In genomic region chr19:14505488-14506239, GRCh38 we compare ENCODE assay signal across 8 cellular contexts. TPM values are rescaled to one million over a fixed set of nuclear protein-coding genes. Genes with fewer than 3 reads are reported as not detected.
DNase-seq lines count a peak whose midpoint lies in the region; TF ChIP-seq lines count a peak whose summit lies in the region.

No MANE protein-coding gene starts in this region.

- peaks cover 34 to 73% (median 46%) of the 10 kb centered on the region in 4 donors for H3K4me1 Mint-ChIP-seq in CD4-positive, alpha-beta memory T cell

- TF ChIP-seq CTCF in ascending aorta (IDR thresholded peaks at IDR 0.05): peak in 2 of 3 experiments; percentile 31 to 43

- peak overlapping the region; percentile 90 to 99 (median 97) for H3K27ac Mint-ChIP-seq in CD4-positive, alpha-beta memory T cell

- intact Hi-C loops in CD4-positive, alpha-beta memory T cell (cut with micrococcal nuclease): loop anchor here (1.0 kb wide), 3 partner anchors 9 to 51 kb away; partner anchors contain the start of gene GIPC1
- intact Hi-C loops in ascending aorta (cut with DNase I): no loop called here

- H3K4me3 ChIP-seq in CD4-positive, alpha-beta memory T cell (ENCODE audit: low read length in 2 of 2): no peak overlapping the region
- H3K4me3 ChIP-seq in ascending aorta: no peak overlapping the region

- peaks cover 0 to 7% (median 0%) of the 10 kb centered on the region in 8 donors for H3K9me3 Mint-ChIP-seq in CD4-positive, alpha-beta memory T cell

- no peaks in the 10 kb centered on the region for H3K27me3 Mint-ChIP-seq in CD4-positive, alpha-beta memory T cell

- CTCF ChIA-PET in CD4-positive, alpha-beta memory T cell (lab: Charles Lee; ENCODE audit: partially characterized antibody): interaction anchor here (0.9 to 5.7 kb wide), 17 partner anchors 10 to 369 kb away, joined by 3 to 142 read pairs (median 6); partner anchors contain the start of genes ASF1B, DNAJB1 and GIPC1

- peak; percentile 61 to 73 (median 69) for DNase-seq in CD4-positive, alpha-beta memory T cell
- DNase-seq in HS-27A (ENCODE audit: low read depth): peak; percentile 90
- peak; percentile 37 for DNase-seq in T-helper 22 cell (ENCODE audit: low read depth)
- DNase-seq in ascending aorta (ENCODE audit: low spot score in 2 of 2): no peak
- DNase-seq in islet precursor cell: peak; percentile 96
- DNase-seq in stimulated activated CD4-positive, alpha-beta T cell treated with anti-CD3 and anti-CD28 coated beads, Interleukin-4, amount 100 ng/mL, for 48 hours (ENCODE audit: low read depth in 2 of 2): peak; percentile 63 to 79
- DNase-seq in ureter (ENCODE audit: low spot score): no peak
- no peak for DNase-seq in KG1 (lab: John Stamatoyannopoulos, UW)

- no peaks in the 10 kb centered on the region for H3K36me3 Mint-ChIP-seq in CD4-positive, alpha-beta memory T cell

- peaks cover 45% of the 10 kb centered on the region for H3K4me1 ChIP-seq in CD4-positive, alpha-beta memory T cell (ENCODE audit: insufficient read depth, low read length)
- no peaks in the 10 kb centered on the region for H3K4me1 ChIP-seq in ascending aorta

- POLR2A ChIA-PET in CD4-positive, alpha-beta memory T cell (lab: Charles Lee; ENCODE audit: partially characterized antibody): interaction anchor here (1.0 to 26.0 kb wide), 13 partner anchors 9 to 1823 kb away, joined by 3 to 1220 read pairs (median 5); partner anchors contain the start of genes ADGRE5, DNAJB1, GIPC1 and TECR

- no peaks in the 10 kb centered on the region for H3K9me3 ChIP-seq in CD4-positive, alpha-beta memory T cell (ENCODE audit: control insufficient read depth in 1 of 2, low read length in 2 of 2)
- H3K9me3 ChIP-seq in ascending aorta: no peaks in the 10 kb centered on the region

- H3K27ac ChIP-seq in CD4-positive, alpha-beta memory T cell (ENCODE audit: low read depth, low read length): peak overlapping the region; percentile 49
- no peak overlapping the region for H3K27ac ChIP-seq in ascending aorta

- H3K4me3 Mint-ChIP-seq in CD4-positive, alpha-beta memory T cell: peak overlapping the region in 7 of 8 donors; percentile 33 to 76 (median 68)

- no peaks in the 10 kb centered on the region for H3K27me3 ChIP-seq in CD4-positive, alpha-beta memory T cell (ENCODE audit: insufficient read depth, low read length)
- no peaks in the 10 kb centered on the region for H3K27me3 ChIP-seq in ascending aorta

- no peaks in the 10 kb centered on the region for H3K36me3 ChIP-seq in CD4-positive, alpha-beta memory T cell (ENCODE audit: insufficient read depth, low read length)
- no peaks in the 10 kb centered on the region for H3K36me3 ChIP-seq in ascending aorta

RNA-seq across cellular contexts. Expression of gene GIPC1, which starts 9.7 kb away (rescaled TPM):
- total RNA-seq in CD4-positive, alpha-beta memory T cell: 10 to 100 TPM; 32.3 to 33.8 TPM
- 10 to 100 TPM; 50.1 to 63.6 TPM for polyA plus RNA-seq in CD4-positive, alpha-beta memory T cell
- total RNA-seq in ascending aorta (123 TPM), ureter (141 TPM)

RNA-seq across cellular contexts. Expression of gene DNAJB1, which starts 12.5 kb away (rescaled TPM):
- 100 to 1,000 TPM; 122 to 138 TPM for total RNA-seq in CD4-positive, alpha-beta memory T cell
- polyA plus RNA-seq in CD4-positive, alpha-beta memory T cell: 100 to 1,000 TPM; 307 to 824 TPM
- total RNA-seq in ascending aorta (73.8 TPM), ureter (81.6 TPM)

RNA-seq across cellular contexts. Expression of gene TECR, which starts 23.7 kb away (rescaled TPM):
- total RNA-seq in CD4-positive, alpha-beta memory T cell: 100 to 1,000 TPM; 189 to 194 TPM
- 100 to 1,000 TPM; 246 to 269 TPM for polyA plus RNA-seq in CD4-positive, alpha-beta memory T cell
- total RNA-seq in ascending aorta: 88.7 TPM
- 104 TPM for total RNA-seq in ureter

RNA-seq across cellular contexts. Expression of gene PTGER1, which starts 30.5 kb away (rescaled TPM):
- not detected for total RNA-seq in CD4-positive, alpha-beta memory T cell
- not detected for polyA plus RNA-seq in CD4-positive, alpha-beta memory T cell
- total RNA-seq in ascending aorta: 17.1 TPM
- total RNA-seq in ureter: 3.0 TPM

Comparison
In these comparisons a context has a peak if more than half of its experiments do, and no peak if none do; other contexts are left out.
1. DNase-seq: peak in CD4-positive, alpha-beta memory T cell (5 of 5), HS-27A (single experiment), T-helper 22 cell (single experiment), islet precursor cell (single experiment) and stimulated activated CD4-positive, alpha-beta T cell treated with anti-CD3 and anti-CD28 coated beads, Interleukin-4, amount 100 ng/mL, for 48 hours (2 of 2); none in ascending aorta (0 of 2), ureter (single experiment) and KG1 (single experiment).